12 cellular contexts compared by ENCODE assay signal in genomic region chr7:150567168-150567567, GRCh38. TPM values are rescaled to one million over a fixed set of nuclear protein-coding genes. Genes with fewer than 3 reads are reported as not detected.
DNase-seq lines count a peak whose midpoint lies in the region; ATAC-seq lines count a peak whose summit lies in the region.
"Had no signal": no experiment of that assay in that cellular context is flagged by ENCODE, and none has a peak within 500 bp of the region (broad histone marks: within the 10 kb centered on the region; RNA-seq: fewer than 3 reads in every experiment).

GIMAP4 (plus strand) TSS chr7:150567390; CDS start chr7:150569902, 2,512 bp downstream.

- ATAC-seq in HG02759 (IDR thresholded peaks at IDR 0.05; ENCODE audit: unreplicated experiment): no peak
- ATAC-seq: stimulated activated naive B cell treated with anti-CD40 and anti-IgM and Interleukin-4, amounts not matched to agents 10 μg/mL and 1 μg/mL and 100 μg/mL, for 72 hours had no signal

- H3K4me1 ChIP-seq in effector memory CD4-positive, alpha-beta T cell (ENCODE audit: control insufficient read depth, insufficient read depth, low read length, poor library complexity, severe bottlenecking): peaks cover 42% of the 10 kb centered on the region
- H3K4me1 ChIP-seq in mucosa of stomach (ENCODE audit: control insufficient read depth, insufficient read depth, low read length): no peaks in the 10 kb centered on the region
- no peaks in the 10 kb centered on the region for H3K4me1 ChIP-seq in urinary bladder (ENCODE audit: insufficient read depth)
- H3K4me1 ChIP-seq: pancreas had no signal

- peaks cover 27% of the 10 kb centered on the region for H3K36me3 ChIP-seq in effector memory CD4-positive, alpha-beta T cell (ENCODE audit: control insufficient read depth, insufficient read depth, low read length)
- H3K36me3 ChIP-seq in mucosa of stomach (ENCODE audit: control insufficient read depth, insufficient read depth, low read length): no peaks in the 10 kb centered on the region
- H3K36me3 ChIP-seq in urinary bladder (ENCODE audit: insufficient read depth): peaks cover 2% of the 10 kb centered on the region
- H3K36me3 ChIP-seq: MG63, pancreas had no signal

- peak within 1 kb of the TSS; percentile 97 for H3K27ac Mint-ChIP-seq in activated naive CD4-positive, alpha-beta T cell treated with anti-CD3 and anti-CD28 coated beads, Interleukin-2, amount 50 U/mL, for 24 hours
- H3K27ac Mint-ChIP-seq: stimulated activated naive B cell treated with anti-CD40 and anti-IgM and Interleukin-4, amounts not matched to agents 10 μg/mL and 1 μg/mL and 100 μg/mL, for 72 hours had no signal

- no peaks in the 10 kb centered on the region for H3K27me3 Mint-ChIP-seq in activated naive CD4-positive, alpha-beta T cell treated with anti-CD3 and anti-CD28 coated beads, Interleukin-2, amount 50 U/mL, for 24 hours

- H3K9me3 Mint-ChIP-seq in activated naive CD4-positive, alpha-beta T cell treated with anti-CD3 and anti-CD28 coated beads, Interleukin-2, amount 50 U/mL, for 24 hours: peaks cover 6% of the 10 kb centered on the region
- H3K9me3 Mint-ChIP-seq: stimulated activated naive B cell treated with anti-CD40 and anti-IgM and Interleukin-4, amounts not matched to agents 10 μg/mL and 1 μg/mL and 100 μg/mL, for 72 hours had no signal

- peak within 1 kb of the TSS; percentile 92 for H3K4me3 Mint-ChIP-seq in activated naive CD4-positive, alpha-beta T cell treated with anti-CD3 and anti-CD28 coated beads, Interleukin-2, amount 50 U/mL, for 24 hours
- H3K4me3 Mint-ChIP-seq: stimulated activated naive B cell treated with anti-CD40 and anti-IgM and Interleukin-4, amounts not matched to agents 10 μg/mL and 1 μg/mL and 100 μg/mL, for 72 hours had no signal

- H3K9me3 ChIP-seq in effector memory CD4-positive, alpha-beta T cell (ENCODE audit: control insufficient read depth, low read length): peaks cover 19% of the 10 kb centered on the region
- H3K9me3 ChIP-seq in mucosa of stomach (ENCODE audit: control insufficient read depth, low read length): no peaks in the 10 kb centered on the region
- H3K9me3 ChIP-seq: MG63, pancreas had no signal

- WGBS in urinary bladder: 63% methylated on average over 9 of the region's 9 CpGs

- H3K27me3 ChIP-seq in effector memory CD4-positive, alpha-beta T cell (replicated peaks; ENCODE audit: control insufficient read depth, insufficient read depth, low read length, poor library complexity, severe bottlenecking): no peaks in the 10 kb centered on the region
- H3K27me3 ChIP-seq in mucosa of stomach (ENCODE audit: control insufficient read depth, insufficient read depth, low read length): no peaks in the 10 kb centered on the region
- H3K27me3 ChIP-seq: MG63, pancreas had no signal

- peak within 1 kb of the TSS; percentile 32 for H3K9ac ChIP-seq in mucosa of stomach (ENCODE audit: low read length)

- H3K4me3 ChIP-seq in effector memory CD4-positive, alpha-beta T cell (ENCODE audit: insufficient read depth, low read depth, low read length, poor library complexity, severe bottlenecking): peak within 1 kb of the TSS; percentile 80
- H3K4me3 ChIP-seq in mucosa of stomach (ENCODE audit: low read length) (no peak within 1 kb of the TSS), urinary bladder (ENCODE audit: low read depth, low read length) (peak within 1 kb of the TSS; percentile 23)
- H3K4me3 ChIP-seq: MG63 had no signal

- peak within 1 kb of the TSS; percentile 75 for H3K27ac ChIP-seq in effector memory CD4-positive, alpha-beta T cell (ENCODE audit: insufficient read depth, low read length, poor library complexity, severe bottlenecking)
- no peak within 1 kb of the TSS for H3K27ac ChIP-seq in urinary bladder (ENCODE audit: low read depth)

- H3K36me3 Mint-ChIP-seq in activated naive CD4-positive, alpha-beta T cell treated with anti-CD3 and anti-CD28 coated beads, Interleukin-2, amount 50 U/mL, for 24 hours: peaks cover 30% of the 10 kb centered on the region
- H3K36me3 Mint-ChIP-seq: stimulated activated naive B cell treated with anti-CD40 and anti-IgM and Interleukin-4, amounts not matched to agents 10 μg/mL and 1 μg/mL and 100 μg/mL, for 72 hours had no signal

- H3K4me1 Mint-ChIP-seq in activated naive CD4-positive, alpha-beta T cell treated with anti-CD3 and anti-CD28 coated beads, Interleukin-2, amount 50 U/mL, for 24 hours: peaks cover 74% of the 10 kb centered on the region

- DNase-seq in activated naive CD4-positive, alpha-beta T cell (lab: John Stamatoyannopoulos, UW): no peak
- no peak for DNase-seq in effector memory CD4-positive, alpha-beta T cell
- no peak for DNase-seq in NAMALWA (ENCODE audit: low spot score)
- no peak for DNase-seq in cerebellar nuclear complex (lab: John Stamatoyannopoulos, UW)
- DNase-seq: MG63; pancreas; RPMI8226; stimulated activated naive B cell treated with anti-CD40 and anti-IgM and Interleukin-4, amounts not matched to agents 10 μg/mL and 1 μg/mL and 100 μg/mL, for 72 hours had no signal

RNA-seq across cellular contexts. Expression of gene GIMAP4, which starts in this region (rescaled TPM):
- total RNA-seq in urinary bladder: 43.9 TPM
- polyA plus RNA-seq in urinary bladder: 41.1 TPM
